In the genomic region with DNA sequence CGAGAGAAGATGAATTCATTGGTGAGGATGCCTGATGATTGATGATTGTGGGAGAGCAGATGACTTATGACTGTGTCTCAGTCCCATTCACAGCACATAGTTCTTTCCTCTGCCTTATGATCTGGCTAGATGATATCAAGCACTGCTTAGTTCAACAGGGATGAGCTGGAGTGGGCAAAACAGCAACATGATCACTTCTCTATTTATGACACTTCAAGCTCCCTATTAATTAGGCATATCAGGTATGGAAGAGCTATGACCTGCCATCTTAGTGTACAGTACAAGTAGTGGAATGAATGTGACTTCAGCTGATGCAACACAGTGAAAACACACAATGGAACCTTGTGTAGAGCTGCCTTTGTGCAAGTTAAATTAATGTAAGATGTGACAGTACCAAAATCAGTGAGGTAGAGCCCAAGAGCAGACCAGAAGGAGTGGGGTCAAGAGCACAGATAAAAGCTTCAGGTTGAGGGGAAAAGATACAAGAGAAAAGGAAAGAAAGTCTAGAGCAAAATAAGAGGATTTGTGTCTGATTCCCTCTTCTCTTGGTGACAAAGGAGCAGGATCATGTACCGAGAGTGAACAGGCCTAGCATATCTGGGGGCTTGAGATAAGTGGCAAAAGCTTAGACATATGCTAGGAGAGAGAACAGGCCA, we compare ENCODE assay signal across 19 cellular contexts.
DNase-seq lines count a peak whose midpoint lies in the region; ATAC-seq, FAIRE-seq and TF ChIP-seq lines count a peak whose summit lies in the region.
"Had no signal": no experiment of that assay in that cellular context is flagged by ENCODE, and none has a peak within 500 bp of the region (broad histone marks: within the 10 kb centered on the region; RNA-seq: fewer than 3 reads in every experiment).

No MANE protein-coding gene starts in this region.

- H3K27ac Mint-ChIP-seq in activated naive CD4-positive, alpha-beta T cell treated with anti-CD3 and anti-CD28 coated beads, Interleukin-2, amount 50 U/mL, for 72 hours = no peak overlapping the region
- H3K27ac Mint-ChIP-seq in stimulated activated effector memory CD8-positive, alpha-beta T cell treated with anti-CD3 and anti-CD28 coated beads, Interleukin-12 subunit alpha, Interleukin-12 subunit beta, amount 100 ng/mL, for 72 hours = no peak overlapping the region
- no peak overlapping the region for H3K27ac Mint-ChIP-seq in osteocyte (ENCODE audit: unreplicated experiment)
- H3K27ac Mint-ChIP-seq: B cell; CD4-positive, CD25-positive, alpha-beta regulatory T cell had no signal

- 94% methylated on average over 2 of the region's 2 CpGs for WGBS in GM12878 (ENCODE audit: insufficient coverage, insufficient replicate concordance, low lambda C conversion rate, missing lambda C conversion rate)

- no peaks in the 10 kb centered on the region for H3K36me3 ChIP-seq in GM12878 (ENCODE audit: control insufficient read depth in 2 of 2, insufficient read depth in 2 of 2, low read length in 1 of 2)

- intact Hi-C loops in GM12878 (cut with micrococcal nuclease; ENCODE audit: unreplicated experiment) = no loop called here

- no peak for TF ChIP-seq POLR2A in GM12878 (IDR thresholded peaks at IDR 0.05; ENCODE audit: low read depth, low read length)

- no peaks in the 10 kb centered on the region for H3K79me2 ChIP-seq in GM12878 (ENCODE audit: control insufficient read depth, insufficient read depth, low read length)

- no peaks in the 10 kb centered on the region for H3K4me1 Mint-ChIP-seq in stimulated activated effector memory CD8-positive, alpha-beta T cell treated with anti-CD3 and anti-CD28 coated beads, Interleukin-12 subunit alpha, Interleukin-12 subunit beta, amount 100 ng/mL, for 72 hours
- no peaks in the 10 kb centered on the region for H3K4me1 Mint-ChIP-seq in osteocyte (ENCODE audit: unreplicated experiment)
- H3K4me1 Mint-ChIP-seq: B cell; CD4-positive, CD25-positive, alpha-beta regulatory T cell had no signal

- SMC1A ChIA-PET in GM12878 (lab: Charles Lee; ENCODE audit: uncharacterized antibody, unreplicated experiment) = interaction anchor here (0.9 to 1.7 kb wide), 5 partner anchors 8 to 36 kb away, joined by 3 to 7 read pairs (median 4); no protein-coding TSS in a partner anchor

- H3K4me2 ChIP-seq in GM12878 (ENCODE audit: control insufficient read depth, insufficient read depth) = no peak overlapping the region
- H3K4me2 ChIP-seq: KMS-11 had no signal

- no peaks in the 10 kb centered on the region for H3K9me3 Mint-ChIP-seq in activated naive CD4-positive, alpha-beta T cell treated with anti-CD3 and anti-CD28 coated beads, Interleukin-2, amount 50 U/mL, for 72 hours
- no peaks in the 10 kb centered on the region for H3K9me3 Mint-ChIP-seq in stimulated activated effector memory CD8-positive, alpha-beta T cell treated with anti-CD3 and anti-CD28 coated beads, Interleukin-12 subunit alpha, Interleukin-12 subunit beta, amount 100 ng/mL, for 72 hours
- H3K9me3 Mint-ChIP-seq in osteocyte (ENCODE audit: unreplicated experiment) = peaks cover 3% of the 10 kb centered on the region
- H3K9me3 Mint-ChIP-seq: CD4-positive, CD25-positive, alpha-beta regulatory T cell had no signal

- H3K27ac ChIP-seq in GM12878 (ENCODE audit: control insufficient read depth, insufficient read depth) = no peak overlapping the region
- H3K27ac ChIP-seq: KMS-11, Peyer's patch, SK-N-MC had no signal

- POLR2A ChIA-PET in GM12878 (lab: Charles Lee) = no interaction called here

- H3K9ac ChIP-seq in GM12878 (ENCODE audit: control insufficient read depth, insufficient read depth, low read length) = no peak overlapping the region
- H3K9ac ChIP-seq: KMS-11 had no signal

- CTCF ChIA-PET in GM12878 (lab: Yijun Ruan, JAX) = no interaction called here

- no peaks in the 10 kb centered on the region for H4K20me1 ChIP-seq in GM12878 (ENCODE audit: control insufficient read depth, insufficient read depth)

- TF ChIP-seq CTCF in GM12878 (IDR thresholded peaks at IDR 0.05 in 2 of 3, conservative IDR thresholded peaks at IDR 0.05 in 1 of 3; ENCODE audit: control insufficient read depth in 2 of 3, extremely low read depth in 1 of 3, insufficient read depth in 1 of 3, low read depth in 3 of 3, low read length in 3 of 3) = no peak
- no peak for TF ChIP-seq CTCF in osteocyte (IDR thresholded peaks at IDR 0.05)

- no TSS peak for BruUV-seq in GM12878 (replicated peaks; lab: Mats Ljungman, UMichigan)

- no peak for TF ChIP-seq RAD21 in GM12878 (IDR thresholded peaks at IDR 0.05; ENCODE audit: insufficient read depth, low read depth, low read length)

- RAD21 ChIA-PET in GM12878 (lab: Charles Lee; ENCODE audit: unreplicated experiment) = interaction anchor here (0.7 to 1.1 kb wide), 2 partner anchors 57 to 61 kb away, joined by 3 to 4 read pairs; no protein-coding TSS in a partner anchor

- H2AFZ ChIP-seq in GM12878 (ENCODE audit: control insufficient read depth, low read depth, low read length) = no peak overlapping the region

- in situ Hi-C loops in GM12878 (cut with MboI) = no loop called here

- H3K4me1 ChIP-seq in GM12878 (ENCODE audit: control insufficient read depth, insufficient read depth, low read length) = no peaks in the 10 kb centered on the region
- H3K4me1 ChIP-seq: Peyer's patch had no signal

- no peak overlapping the region for H3K4me3 Mint-ChIP-seq in stimulated activated effector memory CD8-positive, alpha-beta T cell treated with anti-CD3 and anti-CD28 coated beads, Interleukin-12 subunit alpha, Interleukin-12 subunit beta, amount 100 ng/mL, for 72 hours
- no peak overlapping the region for H3K4me3 Mint-ChIP-seq in osteocyte (ENCODE audit: unreplicated experiment)
- H3K4me3 Mint-ChIP-seq: B cell; CD4-positive, CD25-positive, alpha-beta regulatory T cell had no signal

- no peaks in the 10 kb centered on the region for H3K27me3 Mint-ChIP-seq in osteocyte (ENCODE audit: unreplicated experiment)
- H3K27me3 Mint-ChIP-seq: B cell; CD4-positive, CD25-positive, alpha-beta regulatory T cell had no signal

- H3K36me3 Mint-ChIP-seq in activated naive CD4-positive, alpha-beta T cell treated with anti-CD3 and anti-CD28 coated beads, Interleukin-2, amount 50 U/mL, for 72 hours = no peaks in the 10 kb centered on the region
- H3K36me3 Mint-ChIP-seq in stimulated activated effector memory CD8-positive, alpha-beta T cell treated with anti-CD3 and anti-CD28 coated beads, Interleukin-12 subunit alpha, Interleukin-12 subunit beta, amount 100 ng/mL, for 72 hours = peaks cover 23% of the 10 kb centered on the region
- H3K36me3 Mint-ChIP-seq in osteocyte (ENCODE audit: unreplicated experiment) = peaks cover 13% of the 10 kb centered on the region

- peak; percentile 41 to 43 for ATAC-seq in activated naive CD4-positive, alpha-beta T cell treated with anti-CD3 and anti-CD28 coated beads, Interleukin-2, amount 50 U/mL, for 72 hours
- ATAC-seq in GM12878 = peak; percentile 59
- ATAC-seq in stimulated activated effector memory CD8-positive, alpha-beta T cell treated with anti-CD3 and anti-CD28 coated beads, Interleukin-12 subunit alpha, Interleukin-12 subunit beta, amount 100 ng/mL, for 72 hours = peak; percentile 56
- ATAC-seq: Right ventricle myocardium inferior had no signal

- DNase-seq in activated naive CD4-positive, alpha-beta T cell treated with anti-CD3 and anti-CD28 coated beads, Interleukin-2, amount 50 U/mL, for 72 hours (ENCODE audit: low spot score in 2 of 2) = no peak
- no peak for DNase-seq in activated naive CD4-positive, alpha-beta T cell treated with Interleukin-2 at 50 U/mL for 16 hours
- DNase-seq in OCI-M1 (lab: John Stamatoyannopoulos, UW) (peak; percentile 79), GM12878 (ENCODE audit: low read depth, low spot score) (no peak), osteocyte (ENCODE audit: extremely low spot score, unreplicated experiment) (no peak), GOT3 (lab: John Stamatoyannopoulos, UW) (no peak)
- DNase-seq in stimulated activated effector memory CD8-positive, alpha-beta T cell treated with anti-CD3 and anti-CD28 coated beads, Interleukin-12 subunit alpha, Interleukin-12 subunit beta, amount 100 ng/mL, for 72 hours (ENCODE audit: low spot score in 2 of 2) = no peak
- DNase-seq: ACHN; CD4-positive, CD25-positive, alpha-beta regulatory T cell; DMS79; NCI-H1092; NCI-H146; NCI-H2081; NCI-H524; Peyer's patch had no signal

- no peaks in the 10 kb centered on the region for H3K9me3 ChIP-seq in GM12878 (replicated peaks; ENCODE audit: control insufficient read depth, insufficient read depth, low read length)
- H3K9me3 ChIP-seq: Peyer's patch had no signal

- TF ChIP-seq EP300 in GM12878 (IDR thresholded peaks at IDR 0.05; ENCODE audit: borderline replicate concordance in 1 of 2, control insufficient read depth in 1 of 2, low read depth in 2 of 2, low read length in 2 of 2) = no peak

- H3K27me3 ChIP-seq in GM12878 (replicated peaks in 1 of 2; ENCODE audit: control insufficient read depth in 2 of 2, insufficient read depth in 2 of 2, low read length in 1 of 2) = no peaks in the 10 kb centered on the region
- H3K27me3 ChIP-seq: Peyer's patch had no signal

- H3K4me3 ChIP-seq in GM12878 = no peak overlapping the region
- H3K4me3 ChIP-seq: Peyer's patch, SK-N-MC had no signal

- no peak for FAIRE-seq in GM12878 (lab: Jason Lieb, UNC)

TF ChIP-seq in GM12878, 131 proteins besides CTCF, POLR2A, EP300 and RAD21 (continues in another document):
- TF ChIP-seq, protein P1, sequence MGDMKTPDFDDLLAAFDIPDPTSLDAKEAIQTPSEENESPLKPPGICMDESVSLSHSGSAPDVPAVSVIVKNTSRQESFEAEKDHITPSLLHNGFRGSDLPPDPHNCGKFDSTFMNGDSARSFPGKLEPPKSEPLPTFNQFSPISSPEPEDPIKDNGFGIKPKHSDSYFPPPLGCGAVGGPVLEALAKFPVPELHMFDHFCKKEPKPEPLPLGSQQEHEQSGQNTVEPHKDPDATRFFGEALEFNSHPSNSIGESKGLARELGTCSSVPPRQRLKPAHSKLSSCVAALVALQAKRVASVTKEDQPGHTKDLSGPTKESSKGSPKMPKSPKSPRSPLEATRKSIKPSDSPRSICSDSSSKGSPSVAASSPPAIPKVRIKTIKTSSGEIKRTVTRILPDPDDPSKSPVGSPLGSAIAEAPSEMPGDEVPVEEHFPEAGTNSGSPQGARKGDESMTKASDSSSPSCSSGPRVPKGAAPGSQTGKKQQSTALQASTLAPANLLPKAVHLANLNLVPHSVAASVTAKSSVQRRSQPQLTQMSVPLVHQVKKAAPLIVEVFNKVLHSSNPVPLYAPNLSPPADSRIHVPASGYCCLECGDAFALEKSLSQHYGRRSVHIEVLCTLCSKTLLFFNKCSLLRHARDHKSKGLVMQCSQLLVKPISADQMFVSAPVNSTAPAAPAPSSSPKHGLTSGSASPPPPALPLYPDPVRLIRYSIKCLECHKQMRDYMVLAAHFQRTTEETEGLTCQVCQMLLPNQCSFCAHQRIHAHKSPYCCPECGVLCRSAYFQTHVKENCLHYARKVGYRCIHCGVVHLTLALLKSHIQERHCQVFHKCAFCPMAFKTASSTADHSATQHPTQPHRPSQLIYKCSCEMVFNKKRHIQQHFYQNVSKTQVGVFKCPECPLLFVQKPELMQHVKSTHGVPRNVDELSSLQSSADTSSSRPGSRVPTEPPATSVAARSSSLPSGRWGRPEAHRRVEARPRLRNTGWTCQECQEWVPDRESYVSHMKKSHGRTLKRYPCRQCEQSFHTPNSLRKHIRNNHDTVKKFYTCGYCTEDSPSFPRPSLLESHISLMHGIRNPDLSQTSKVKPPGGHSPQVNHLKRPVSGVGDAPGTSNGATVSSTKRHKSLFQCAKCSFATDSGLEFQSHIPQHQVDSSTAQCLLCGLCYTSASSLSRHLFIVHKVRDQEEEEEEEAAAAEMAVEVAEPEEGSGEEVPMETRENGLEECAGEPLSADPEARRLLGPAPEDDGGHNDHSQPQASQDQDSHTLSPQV (IDR thresholded peaks at IDR 0.05) = no peak
